In the genomic region with DNA sequence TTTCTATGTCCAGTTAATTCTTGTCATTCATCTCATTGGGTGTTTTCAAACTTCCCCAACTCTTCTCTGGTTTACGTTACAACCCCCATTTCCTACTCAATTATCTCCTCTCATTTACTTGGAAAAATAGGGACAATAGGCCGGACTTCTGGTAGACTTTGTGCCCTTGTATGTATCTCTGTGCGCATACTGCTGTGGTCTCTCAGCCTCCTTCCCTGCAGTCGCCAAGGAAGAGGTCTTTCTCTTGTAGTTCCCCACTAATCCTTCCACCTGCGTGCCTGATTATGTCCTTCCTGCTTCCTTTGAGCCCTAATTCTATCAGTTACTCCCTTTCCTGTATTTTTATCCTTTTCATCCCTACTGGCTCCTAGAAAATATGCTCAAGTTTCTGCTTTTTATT, we compare ENCODE assay signal across 20 cellular contexts.
A peak's percentile ranks its signal among the peaks of the same experiment; 100 is the strongest.
DNase-seq lines count a peak whose midpoint lies in the region; ATAC-seq and TF ChIP-seq lines count a peak whose summit lies in the region.
"Had no signal": no experiment of that assay in that cellular context is flagged by ENCODE, and none has a peak within 500 bp of the region (broad histone marks: within the 10 kb centered on the region; RNA-seq: fewer than 3 reads in every experiment).

No MANE protein-coding gene starts in this region.

- H3K36me3 Mint-ChIP-seq in MCF 10A (ENCODE audit: insufficient read depth, unreplicated experiment) (no peaks in the 10 kb centered on the region), WTC11 (no peaks in the 10 kb centered on the region), mesothelial cell of epicardium (no peaks in the 10 kb centered on the region)

- H4K8ac ChIP-seq in mesendoderm (ENCODE audit: low read depth, low read length), result no peak overlapping the region

- no peak overlapping the region for H2BK5ac ChIP-seq in mesendoderm (ENCODE audit: low read length)

- no peak overlapping the region for H2BK15ac ChIP-seq in mesendoderm (replicated peaks; ENCODE audit: low read depth)

- no TSS peak for BruUV-seq in MCF 10A (replicated peaks; lab: Mats Ljungman, UMichigan)

- no peak for TF ChIP-seq POLR2A in breast epithelium (IDR thresholded peaks at IDR 0.05)

- H3K79me1 ChIP-seq in mesendoderm (ENCODE audit: low read length), result no peaks in the 10 kb centered on the region

- ATAC-seq in WTC11 (peak; percentile 60), HG02973 (IDR thresholded peaks at IDR 0.05; ENCODE audit: unreplicated experiment) (no peak)

- no peak for DNase-seq in breast epithelium (ENCODE audit: low spot score in 2 of 2)
- DNase-seq in MCF 10A (ENCODE audit: unreplicated experiment), result no peak
- no peak for DNase-seq in WTC11 (ENCODE audit: low spot score)
- no peak for DNase-seq in mesendoderm
- no peak for DNase-seq in mesothelial cell of epicardium (ENCODE audit: low spot score in 2 of 2, unreplicated experiment in 2 of 2)
- DNase-seq in HEK293T (ENCODE audit: extremely low spot score), result no peak
- DNase-seq: 8988T, HFFc6, KBM-7, NCI-H1092, NCI-H1436 treated with DMSO at 0.1 percent for 48 hours, NCI-H1930, NCI-H69, PC-9, SHP77 treated with DMSO at 0.1 percent for 48 hours, SK-N-SH had no signal

- no peaks in the 10 kb centered on the region for H3K9me3 Mint-ChIP-seq in MCF 10A (ENCODE audit: unreplicated experiment)
- H3K9me3 Mint-ChIP-seq in WTC11, result no peaks in the 10 kb centered on the region
- no peaks in the 10 kb centered on the region for H3K9me3 Mint-ChIP-seq in mesothelial cell of epicardium
- H3K9me3 Mint-ChIP-seq: HFFc6 had no signal

- H3K27ac ChIP-seq in breast epithelium (peak overlapping the region; percentile 12 to 43), mesendoderm (ENCODE audit: low read depth, low read length) (no peak overlapping the region), subcutaneous abdominal adipose tissue (ENCODE audit: low read depth, low read length) (peak overlapping the region; percentile 52)
- H3K27ac ChIP-seq: C4-2B, PC-9, RWPE1 had no signal

- no peak overlapping the region for H3K4ac ChIP-seq in mesendoderm (ENCODE audit: low read depth, low read length)

- no peak overlapping the region for H2BK120ac ChIP-seq in mesendoderm (ENCODE audit: low read depth, low read length)

- POLR2A ChIA-PET in MCF 10A (lab: Yijun Ruan, JAX), result no interaction called here
- POLR2A ChIA-PET in WTC11 (lab: Charles Lee), result no interaction called here
- POLR2A ChIA-PET in HEK293T (lab: Yijun Ruan, JAX), result no interaction called here

- H3K4me1 Mint-ChIP-seq in MCF 10A (ENCODE audit: insufficient read depth, unreplicated experiment) (peaks cover 17% of the 10 kb centered on the region), WTC11 (peaks cover 41% of the 10 kb centered on the region), mesothelial cell of epicardium (peaks cover 30% of the 10 kb centered on the region)

- H4K5ac ChIP-seq in mesendoderm (ENCODE audit: low read length), result no peak overlapping the region

- H3K27me3 Mint-ChIP-seq in MCF 10A (ENCODE audit: insufficient read depth, unreplicated experiment) (no peaks in the 10 kb centered on the region), WTC11 (ENCODE audit: low read depth) (no peaks in the 10 kb centered on the region), mesothelial cell of epicardium (ENCODE audit: low read depth) (peaks cover 7% of the 10 kb centered on the region)

- H3K9ac ChIP-seq in mesendoderm (ENCODE audit: low read length) (no peak overlapping the region), subcutaneous abdominal adipose tissue (ENCODE audit: low read length in 5 of 5) (peak overlapping the region in 2 of 5 donors; percentile 22 to 56)
- H3K9ac ChIP-seq: SK-N-SH had no signal

- peak overlapping the region; percentile 37 for H3K23ac ChIP-seq in mesendoderm (ENCODE audit: low read length)

- intact Hi-C loops in breast epithelium (cut with DNase I; ENCODE audit: low total_unique reads), result no loop called here
- intact Hi-C loops in MCF 10A (cut with micrococcal nuclease), result no loop called here

- CTCF ChIA-PET in MCF 10A (lab: Yijun Ruan, JAX) (no interaction called here), WTC11 (lab: Charles Lee) (no interaction called here), HEK293T (lab: Yijun Ruan, JAX) (no interaction called here)

- H3K18ac ChIP-seq in mesendoderm (ENCODE audit: low read length), result no peak overlapping the region

- H3K9me3 ChIP-seq in breast epithelium (no peaks in the 10 kb centered on the region), subcutaneous abdominal adipose tissue (ENCODE audit: control insufficient read depth in 5 of 5, low read length in 5 of 5) (no peaks in the 10 kb centered on the region)
- H3K9me3 ChIP-seq: SK-N-SH had no signal

- H2AK5ac ChIP-seq in mesendoderm (ENCODE audit: low read length), result no peak overlapping the region

- no CpG with 5 or more reads among the region's 5 CpGs for WGBS in mesendoderm (ENCODE audit: extremely low coverage, insufficient coverage, low lambda C conversion rate)

- H3K4me1 ChIP-seq in breast epithelium (no peaks in the 10 kb centered on the region), mesendoderm (ENCODE audit: control insufficient read depth, low read depth, low read length) (peaks cover 2% of the 10 kb centered on the region), subcutaneous abdominal adipose tissue (ENCODE audit: control insufficient read depth in 5 of 5, insufficient read depth in 5 of 5, low read length in 5 of 5) (peaks cover 0 to 48% (median 13%) of the 10 kb centered on the region in 5 donors)

- H3K4me3 ChIP-seq in breast epithelium (no peak overlapping the region), mesendoderm (ENCODE audit: low read length) (no peak overlapping the region), subcutaneous abdominal adipose tissue (ENCODE audit: low read depth in 1 of 5, low read length in 5 of 5) (no peak overlapping the region)
- H3K4me3 ChIP-seq: PC-9 had no signal

- TF ChIP-seq CTCF in breast epithelium (IDR thresholded peaks at IDR 0.05) (no peak), MCF 10A (IDR thresholded peaks at IDR 0.05; ENCODE audit: unreplicated experiment) (no peak), WTC11 (IDR thresholded peaks at IDR 0.05) (no peak), mesothelial cell of epicardium (IDR thresholded peaks at IDR 0.05; ENCODE audit: unreplicated experiment) (no peak)

- no peak overlapping the region for H3K27ac Mint-ChIP-seq in MCF 10A (ENCODE audit: low read depth, unreplicated experiment)
- H3K27ac Mint-ChIP-seq in WTC11, result peak overlapping the region; percentile 57
- no peak overlapping the region for H3K27ac Mint-ChIP-seq in mesothelial cell of epicardium
- H3K27ac Mint-ChIP-seq: HFFc6 had no signal

- H3K27me3 ChIP-seq in breast epithelium (no peaks in the 10 kb centered on the region), mesendoderm (ENCODE audit: insufficient read depth, low read length, poor library complexity) (no peaks in the 10 kb centered on the region), subcutaneous abdominal adipose tissue (ENCODE audit: control insufficient read depth in 5 of 5, insufficient read depth in 4 of 5, low read length in 5 of 5) (no peaks in the 10 kb centered on the region)

- no peak overlapping the region for H3K4me2 ChIP-seq in mesendoderm (ENCODE audit: low read length)
- H3K4me2 ChIP-seq: PC-9, SK-N-SH had no signal

- no peak overlapping the region for H3K4me3 Mint-ChIP-seq in MCF 10A (ENCODE audit: unreplicated experiment)
- H3K4me3 Mint-ChIP-seq in WTC11, result no peak overlapping the region
- no peak overlapping the region for H3K4me3 Mint-ChIP-seq in mesothelial cell of epicardium
- H3K4me3 Mint-ChIP-seq: HFFc6 had no signal

- no peaks in the 10 kb centered on the region for H3K79me2 ChIP-seq in mesendoderm (ENCODE audit: control insufficient read depth, insufficient read depth, low read length)

- no peak overlapping the region for H3K56ac ChIP-seq in mesendoderm (ENCODE audit: low read length)

- H3K36me3 ChIP-seq in breast epithelium (no peaks in the 10 kb centered on the region), mesendoderm (ENCODE audit: control insufficient read depth, insufficient read depth, low read length) (no peaks in the 10 kb centered on the region), subcutaneous abdominal adipose tissue (ENCODE audit: control insufficient read depth in 5 of 5, insufficient read depth in 5 of 5, low read length in 5 of 5) (no peaks in the 10 kb centered on the region)

TF ChIP-seq in WTC11, 78 proteins besides CTCF, POLR2A, EP300 and RAD21 (continues in another document):
- TF ChIP-seq, protein P1, sequence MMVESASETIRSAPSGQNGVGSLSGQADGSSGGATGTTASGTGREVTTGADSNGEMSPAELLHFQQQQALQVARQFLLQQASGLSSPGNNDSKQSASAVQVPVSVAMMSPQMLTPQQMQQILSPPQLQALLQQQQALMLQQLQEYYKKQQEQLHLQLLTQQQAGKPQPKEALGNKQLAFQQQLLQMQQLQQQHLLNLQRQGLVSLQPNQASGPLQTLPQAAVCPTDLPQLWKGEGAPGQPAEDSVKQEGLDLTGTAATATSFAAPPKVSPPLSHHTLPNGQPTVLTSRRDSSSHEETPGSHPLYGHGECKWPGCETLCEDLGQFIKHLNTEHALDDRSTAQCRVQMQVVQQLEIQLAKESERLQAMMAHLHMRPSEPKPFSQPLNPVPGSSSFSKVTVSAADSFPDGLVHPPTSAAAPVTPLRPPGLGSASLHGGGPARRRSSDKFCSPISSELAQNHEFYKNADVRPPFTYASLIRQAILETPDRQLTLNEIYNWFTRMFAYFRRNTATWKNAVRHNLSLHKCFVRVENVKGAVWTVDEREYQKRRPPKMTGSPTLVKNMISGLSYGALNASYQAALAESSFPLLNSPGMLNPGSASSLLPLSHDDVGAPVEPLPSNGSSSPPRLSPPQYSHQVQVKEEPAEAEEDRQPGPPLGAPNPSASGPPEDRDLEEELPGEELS (CRISPR knock-in tag; IDR thresholded peaks at IDR 0.05), result no peak
- no peak for TF ChIP-seq MXD4 (CRISPR knock-in tag; IDR thresholded peaks at IDR 0.05; ENCODE audit: borderline replicate concordance)

TF ChIP-seq in HEK293T, 16 proteins besides CTCF, POLR2A, EP300 and RAD21 (continues in another document):
- TF ChIP-seq BHLHE40 (IDR thresholded peaks at IDR 0.05; ENCODE audit: borderline replicate concordance), result no peak
- TF ChIP-seq ZNF384 (IDR thresholded peaks at IDR 0.05), result no peak
- no peak for TF ChIP-seq TARDBP (IDR thresholded peaks at IDR 0.05)
- TF ChIP-seq SP1 (IDR thresholded peaks at IDR 0.05), result no peak
- no peak for TF ChIP-seq FOXA1 (IDR thresholded peaks at IDR 0.05)
- TF ChIP-seq, protein P2, sequence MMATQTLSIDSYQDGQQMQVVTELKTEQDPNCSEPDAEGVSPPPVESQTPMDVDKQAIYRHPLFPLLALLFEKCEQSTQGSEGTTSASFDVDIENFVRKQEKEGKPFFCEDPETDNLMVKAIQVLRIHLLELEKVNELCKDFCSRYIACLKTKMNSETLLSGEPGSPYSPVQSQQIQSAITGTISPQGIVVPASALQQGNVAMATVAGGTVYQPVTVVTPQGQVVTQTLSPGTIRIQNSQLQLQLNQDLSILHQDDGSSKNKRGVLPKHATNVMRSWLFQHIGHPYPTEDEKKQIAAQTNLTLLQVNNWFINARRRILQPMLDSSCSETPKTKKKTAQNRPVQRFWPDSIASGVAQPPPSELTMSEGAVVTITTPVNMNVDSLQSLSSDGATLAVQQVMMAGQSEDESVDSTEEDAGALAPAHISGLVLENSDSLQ (IDR thresholded peaks at IDR 0.05), result no peak
- no peak for TF ChIP-seq NFRKB (IDR thresholded peaks at IDR 0.05)
- no peak for TF ChIP-seq FOXK2 (IDR thresholded peaks at IDR 0.05)
- TF ChIP-seq ARNT (IDR thresholded peaks at IDR 0.05), result no peak
